Comparison of ENCODE assay signal across 25 cellular contexts in genomic region chr3:49213541-49213943, GRCh38. TPM values are rescaled to one million over a fixed set of nuclear protein-coding genes. Genes with fewer than 3 reads are reported as not detected.
DNase-seq lines count a peak whose midpoint lies in the region; ATAC-seq, FAIRE-seq and TF ChIP-seq lines count a peak whose summit lies in the region.
"Had no signal": no experiment of that assay in that cellular context is flagged by ENCODE, and none has a peak within 500 bp of the region (broad histone marks: within the 10 kb centered on the region; RNA-seq: fewer than 3 reads in every experiment).

No MANE protein-coding gene starts in this region.

- H3K9ac ChIP-seq in kidney (ENCODE audit: low read length in 2 of 2) (no peak overlapping the region), neural progenitor cell (no peak overlapping the region)
- H3K9ac ChIP-seq: BLaER1 treated with 17β-estradiol and CSF1 and Interleukin-3, amounts not matched to agents 10 nM and 100 nM had no signal

- H3K36me3 ChIP-seq in GM23338 (ENCODE audit: insufficient read depth) (no peaks in the 10 kb centered on the region), kidney (ENCODE audit: control insufficient read depth in 1 of 2, insufficient read depth in 2 of 2, low read length in 2 of 2) (no peaks in the 10 kb centered on the region), neural progenitor cell (no peaks in the 10 kb centered on the region)
- H3K36me3 ChIP-seq: BE2C; BLaER1 treated with 17β-estradiol and CSF1 and Interleukin-3, amounts not matched to agents 10 nM and 100 nM; HAP-1 had no signal

- H3F3A ChIP-seq in GM23338 (replicated peaks; ENCODE audit: low read depth) (no peaks in the 10 kb centered on the region), neural progenitor cell (ENCODE audit: low read depth) (no peaks in the 10 kb centered on the region)

- no peak overlapping the region for H3K4me2 ChIP-seq in GM23338
- no peak overlapping the region for H3K4me2 ChIP-seq in neural progenitor cell
- H3K4me2 ChIP-seq: A549; BLaER1 treated with 17β-estradiol and CSF1 and Interleukin-3, amounts not matched to agents 10 nM and 100 nM had no signal

- no peak for FAIRE-seq in kidney (lab: Jason Lieb, UNC)
- FAIRE-seq: A549, GM12891, GM18507, H54 had no signal

- H3K27ac Mint-ChIP-seq in GM23338 (no peak overlapping the region), neural progenitor cell (no peak overlapping the region)
- H3K27ac Mint-ChIP-seq: CD14-positive monocyte; CD4-positive, alpha-beta T cell; CD8-positive, alpha-beta memory T cell; HFFc6 had no signal

- H3K27me3 Mint-ChIP-seq in GM23338 (ENCODE audit: insufficient read depth, low read depth, poor library complexity) (no peaks in the 10 kb centered on the region), neural progenitor cell (ENCODE audit: insufficient read depth, low read depth) (peaks cover 8% of the 10 kb centered on the region)

- H3K27me3 ChIP-seq in GM23338 (ENCODE audit: insufficient read depth) (no peaks in the 10 kb centered on the region), neural progenitor cell (no peaks in the 10 kb centered on the region)
- H3K27me3 ChIP-seq: BE2C; BLaER1 treated with 17β-estradiol and CSF1 and Interleukin-3, amounts not matched to agents 10 nM and 100 nM had no signal

- no peak for ATAC-seq in GM23338
- no peak for ATAC-seq in HG02759 (IDR thresholded peaks at IDR 0.05; ENCODE audit: unreplicated experiment)
- ATAC-seq: A549 had no signal

- no peak overlapping the region for H3K4me3 Mint-ChIP-seq in GM23338
- H3K4me3 Mint-ChIP-seq in neural progenitor cell = no peak overlapping the region
- H3K4me3 Mint-ChIP-seq: CD14-positive monocyte; CD4-positive, alpha-beta T cell; CD8-positive, alpha-beta memory T cell; HFFc6 had no signal

- no peaks in the 10 kb centered on the region for H3K79me2 ChIP-seq in GM23338 (replicated peaks; ENCODE audit: insufficient read depth)
- no peaks in the 10 kb centered on the region for H3K79me2 ChIP-seq in neural progenitor cell (ENCODE audit: low read depth)

- H3K9me3 Mint-ChIP-seq in GM23338 (peaks cover 47% of the 10 kb centered on the region), neural progenitor cell (peaks cover 21% of the 10 kb centered on the region)
- H3K9me3 Mint-ChIP-seq: CD4-positive, alpha-beta T cell; CD8-positive, alpha-beta memory T cell had no signal

- H3K9me2 ChIP-seq in GM23338 (ENCODE audit: insufficient read depth) = peaks cover 4% of the 10 kb centered on the region; the same call in 1 of the 2 replicates

- H4K20me1 ChIP-seq in GM23338 (replicated peaks; ENCODE audit: insufficient read depth) (no peaks in the 10 kb centered on the region), neural progenitor cell (ENCODE audit: low read depth) (no peaks in the 10 kb centered on the region)
- H4K20me1 ChIP-seq: BLaER1 treated with 17β-estradiol and CSF1 and Interleukin-3, amounts not matched to agents 10 nM and 100 nM had no signal

- intact Hi-C loops in kidney (cut with DNase I) = no loop called here

- DNase-seq in GM23338 (ENCODE audit: low spot score) (peak; percentile 3), kidney (peak; percentile 67), mesenteric fat pad (ENCODE audit: low spot score) (peak; percentile 59), neural progenitor cell (ENCODE audit: low spot score) (no peak)
- no peak for DNase-seq in stimulated activated CD4-positive, alpha-beta T cell treated with anti-CD3 and anti-CD28 coated beads, Interleukin-4, amount 100 ng/mL, for 1 hour
- DNase-seq: 8988T; ACHN; AML-193; BE2C; Calu3; CD4-positive, alpha-beta T cell; CD8-positive, alpha-beta memory T cell; DMS53; DMS79 treated with DMSO at 0.1 percent for 48 hours; GF-D8; GOT3; HFFc6 had no signal

- no peaks in the 10 kb centered on the region for H3K9me3 ChIP-seq in kidney (ENCODE audit: control insufficient read depth in 1 of 2, low read length in 2 of 2)
- H3K9me3 ChIP-seq in neural progenitor cell (ENCODE audit: low read depth) = no peaks in the 10 kb centered on the region
- H3K9me3 ChIP-seq: A549, BE2C, HAP-1 had no signal

- H3K4me1 Mint-ChIP-seq in GM23338 (no peaks in the 10 kb centered on the region), neural progenitor cell (peaks cover 8% of the 10 kb centered on the region)
- H3K4me1 Mint-ChIP-seq: CD8-positive, alpha-beta memory T cell had no signal

- H3K4me1 ChIP-seq in GM23338 (ENCODE audit: insufficient read depth) = no peaks in the 10 kb centered on the region
- H3K4me1 ChIP-seq in kidney (ENCODE audit: control insufficient read depth in 1 of 2, insufficient read depth in 1 of 2, low read depth in 1 of 2, low read length in 2 of 2) = peaks cover 0 to 3% of the 10 kb centered on the region in 2 donors
- H3K4me1 ChIP-seq in neural progenitor cell = no peaks in the 10 kb centered on the region
- H3K4me1 ChIP-seq: BE2C, HAP-1 had no signal

- H3K27ac ChIP-seq in GM23338 (ENCODE audit: low read depth) = no peak overlapping the region
- H3K27ac ChIP-seq in kidney (ENCODE audit: low read depth in 2 of 2, low read length in 2 of 2) = no peak overlapping the region
- H3K27ac ChIP-seq in neural progenitor cell = no peak overlapping the region
- H3K27ac ChIP-seq: A549; BLaER1 treated with 17β-estradiol and CSF1 and Interleukin-3, amounts not matched to agents 10 nM and 100 nM had no signal

- H3K4me3 ChIP-seq in GM23338 (no peak overlapping the region), kidney (ENCODE audit: low read length in 2 of 2) (no peak overlapping the region), neural progenitor cell (no peak overlapping the region)
- H3K4me3 ChIP-seq: A549; BLaER1 treated with 17β-estradiol and CSF1 and Interleukin-3, amounts not matched to agents 10 nM and 100 nM; HAP-1 had no signal

- H2AFZ ChIP-seq in GM23338 = no peak overlapping the region
- no peak overlapping the region for H2AFZ ChIP-seq in neural progenitor cell (replicated peaks)

- H3K36me3 Mint-ChIP-seq in GM23338 (ENCODE audit: low read depth) = peaks cover 9% of the 10 kb centered on the region
- peaks cover 2% of the 10 kb centered on the region for H3K36me3 Mint-ChIP-seq in neural progenitor cell
- H3K36me3 Mint-ChIP-seq: CD8-positive, alpha-beta memory T cell had no signal

- TF ChIP-seq CTCF in GM23338 (conservative IDR thresholded peaks at IDR 0.05; ENCODE audit: low read depth in 2 of 2) (no peak), kidney (IDR thresholded peaks at IDR 0.05; ENCODE audit: borderline replicate concordance, extremely low read depth, insufficient read depth) (no peak), neural progenitor cell (IDR thresholded peaks at IDR 0.05) (no peak)

TF ChIP-seq in GM23338, 12 proteins besides CTCF, POLR2A, EP300 and RAD21:
- TF ChIP-seq, protein P1, sequence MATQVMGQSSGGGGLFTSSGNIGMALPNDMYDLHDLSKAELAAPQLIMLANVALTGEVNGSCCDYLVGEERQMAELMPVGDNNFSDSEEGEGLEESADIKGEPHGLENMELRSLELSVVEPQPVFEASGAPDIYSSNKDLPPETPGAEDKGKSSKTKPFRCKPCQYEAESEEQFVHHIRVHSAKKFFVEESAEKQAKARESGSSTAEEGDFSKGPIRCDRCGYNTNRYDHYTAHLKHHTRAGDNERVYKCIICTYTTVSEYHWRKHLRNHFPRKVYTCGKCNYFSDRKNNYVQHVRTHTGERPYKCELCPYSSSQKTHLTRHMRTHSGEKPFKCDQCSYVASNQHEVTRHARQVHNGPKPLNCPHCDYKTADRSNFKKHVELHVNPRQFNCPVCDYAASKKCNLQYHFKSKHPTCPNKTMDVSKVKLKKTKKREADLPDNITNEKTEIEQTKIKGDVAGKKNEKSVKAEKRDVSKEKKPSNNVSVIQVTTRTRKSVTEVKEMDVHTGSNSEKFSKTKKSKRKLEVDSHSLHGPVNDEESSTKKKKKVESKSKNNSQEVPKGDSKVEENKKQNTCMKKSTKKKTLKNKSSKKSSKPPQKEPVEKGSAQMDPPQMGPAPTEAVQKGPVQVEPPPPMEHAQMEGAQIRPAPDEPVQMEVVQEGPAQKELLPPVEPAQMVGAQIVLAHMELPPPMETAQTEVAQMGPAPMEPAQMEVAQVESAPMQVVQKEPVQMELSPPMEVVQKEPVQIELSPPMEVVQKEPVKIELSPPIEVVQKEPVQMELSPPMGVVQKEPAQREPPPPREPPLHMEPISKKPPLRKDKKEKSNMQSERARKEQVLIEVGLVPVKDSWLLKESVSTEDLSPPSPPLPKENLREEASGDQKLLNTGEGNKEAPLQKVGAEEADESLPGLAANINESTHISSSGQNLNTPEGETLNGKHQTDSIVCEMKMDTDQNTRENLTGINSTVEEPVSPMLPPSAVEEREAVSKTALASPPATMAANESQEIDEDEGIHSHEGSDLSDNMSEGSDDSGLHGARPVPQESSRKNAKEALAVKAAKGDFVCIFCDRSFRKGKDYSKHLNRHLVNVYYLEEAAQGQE (IDR thresholded peaks at IDR 0.05; ENCODE audit: unreplicated experiment) = no peak

RNA-seq across cellular contexts. Expression of gene KLHDC8B, which starts 42.1 kb away (rescaled TPM):
- 11.1 and 15.0 TPM in 2 replicates for total RNA-seq in GM23338 (2014; rRNA removed; shearing (Covaris generic))
- 4.7 and 5.5 TPM in 2 replicates for polyA plus RNA-seq in GM23338 (2016; fragmentation: Nextera tagmentation; extraction: Ambion mirVana)
- 23.4 TPM for total RNA-seq in kidney
- polyA plus RNA-seq in kidney (ENCODE audit: insufficient read depth, low read depth, low replicate concordance) = 36.5 TPM
- total RNA-seq in mesenteric fat pad = 53.5 TPM
- 14.8 and 45.1 TPM in 2 replicates for total RNA-seq in neural progenitor cell (ENCODE audit: low replicate concordance)

RNA-seq across cellular contexts. Expression of gene CCDC71, which starts 47.4 kb away (rescaled TPM):
- 37.4 and 44.2 TPM in 2 replicates for total RNA-seq in GM23338 (2014; rRNA removed; shearing (Covaris generic))
- polyA plus RNA-seq in GM23338 (2016; fragmentation: Nextera tagmentation; extraction: Ambion mirVana) (1.9 and 2.6 TPM in 2 replicates), kidney (ENCODE audit: insufficient read depth, low read depth, low replicate concordance) (21.0 TPM)
- total RNA-seq in kidney (27.6 TPM), mesenteric fat pad (19.4 TPM), neural progenitor cell (ENCODE audit: low replicate concordance) (18.8 and 41.9 TPM in 2 replicates)

Comparison
In these comparisons a context has a peak if more than half of its experiments do, and no peak if none do; other contexts are left out.
1. DNase-seq: peak in GM23338 (single experiment), kidney (single experiment) and mesenteric fat pad (single experiment); none in stimulated activated CD4-positive, alpha-beta T cell treated with anti-CD3 and anti-CD28 coated beads, Interleukin-4, amount 100 ng/mL, for 1 hour (single experiment) and neural progenitor cell (single experiment).